Comparison of ENCODE assay signal across 10 cellular contexts in genomic region chr13:27147530-27148170, GRCh38. TPM values are rescaled to one million over a fixed set of nuclear protein-coding genes. Genes with fewer than 3 reads are reported as not detected.
DNase-seq lines count a peak whose midpoint lies in the region; ATAC-seq and TF ChIP-seq lines count a peak whose summit lies in the region.
"Had no signal": no experiment of that assay in that cellular context is flagged by ENCODE, and none has a peak within 500 bp of the region (broad histone marks: within the 10 kb centered on the region; RNA-seq: fewer than 3 reads in every experiment).

No MANE protein-coding gene starts in this region.

- H3K36me3 Mint-ChIP-seq in activated T-helper 2 cell treated with anti-CD3 and anti-CD28 coated beads, Interferon-gamma antibody, Interleukin-2, Interleukin-4, amounts not matched to agents 10 μg/mL and 5 μg/mL and 100 μg/mL, durations not matched to agents 14 hours and 24 hours and 36 hours (ENCODE audit: low read depth): peaks cover 18% of the 10 kb centered on the region

- peaks cover 51% of the 10 kb centered on the region for H3K79me2 ChIP-seq in mesendoderm (ENCODE audit: control insufficient read depth, insufficient read depth, low read length)

- no peak overlapping the region for H3K56ac ChIP-seq in mesendoderm (ENCODE audit: low read length)

- no peak overlapping the region for H2BK15ac ChIP-seq in mesendoderm (replicated peaks; ENCODE audit: low read depth)

- no CpG with 5 or more reads among the region's 8 CpGs for WGBS in mesendoderm (ENCODE audit: extremely low coverage, insufficient coverage, low lambda C conversion rate)

- peak overlapping the region; percentile 26 for H3K4me3 Mint-ChIP-seq in activated T-helper 2 cell treated with anti-CD3 and anti-CD28 coated beads, Interferon-gamma antibody, Interleukin-2, Interleukin-4, amounts not matched to agents 10 μg/mL and 5 μg/mL and 100 μg/mL, durations not matched to agents 14 hours and 24 hours and 36 hours (ENCODE audit: low read depth)

- H3K4me3 ChIP-seq in GM06990 (replicated peaks; ENCODE audit: low read depth, low read length) (no peak overlapping the region; the same call in 1 of the 2 replicates), mesendoderm (ENCODE audit: low read length) (no peak overlapping the region)
- H3K4me3 ChIP-seq: upper lobe of right lung had no signal

- H2AK5ac ChIP-seq in mesendoderm (ENCODE audit: low read length): no peak overlapping the region

- H3K27me3 Mint-ChIP-seq in activated T-helper 2 cell treated with anti-CD3 and anti-CD28 coated beads, Interferon-gamma antibody, Interleukin-2, Interleukin-4, amounts not matched to agents 10 μg/mL and 5 μg/mL and 100 μg/mL, durations not matched to agents 14 hours and 24 hours and 36 hours (ENCODE audit: low read depth): no peaks in the 10 kb centered on the region

- no peak overlapping the region for H2BK5ac ChIP-seq in mesendoderm (ENCODE audit: low read length)

- H3K18ac ChIP-seq in mesendoderm (ENCODE audit: low read length): no peak overlapping the region

- no peak for TF ChIP-seq CTCF in GM06990 (IDR thresholded peaks at IDR 0.05; ENCODE audit: insufficient read depth, low read length, poor library complexity, severe bottlenecking)

- peak; percentile 79 for DNase-seq in GM06990 (ENCODE audit: extremely low read depth, insufficient read length)
- no peak for DNase-seq in activated T-helper 2 cell treated with anti-CD3 and anti-CD28 coated beads, Interferon-gamma antibody, Interleukin-2, Interleukin-4, amounts not matched to agents 10 μg/mL and 5 μg/mL and 100 μg/mL, durations not matched to agents 14 hours and 24 hours and 36 hours (ENCODE audit: low spot score)
- no peak for DNase-seq in NCI-H1092 treated with DMSO at 0.1 percent for 48 hours (lab: John Stamatoyannopoulos, UW)
- no peak for DNase-seq in mesendoderm
- DNase-seq in Ammon's horn (ENCODE audit: low spot score): no peak
- no peak for DNase-seq in EL
- DNase-seq: hypothalamus, upper lobe of right lung had no signal

- H3K9me3 Mint-ChIP-seq in activated T-helper 2 cell treated with anti-CD3 and anti-CD28 coated beads, Interferon-gamma antibody, Interleukin-2, Interleukin-4, amounts not matched to agents 10 μg/mL and 5 μg/mL and 100 μg/mL, durations not matched to agents 14 hours and 24 hours and 36 hours: no peaks in the 10 kb centered on the region

- no peak overlapping the region for H4K8ac ChIP-seq in mesendoderm (ENCODE audit: low read depth, low read length)

- H3K27ac ChIP-seq in mesendoderm (ENCODE audit: low read depth, low read length): no peak overlapping the region
- H3K27ac ChIP-seq: upper lobe of right lung had no signal

- H3K4me2 ChIP-seq in mesendoderm (ENCODE audit: low read length): no peak overlapping the region

- intact Hi-C loops in activated T-helper 2 cell treated with anti-CD3 and anti-CD28 coated beads, Interferon-gamma antibody, Interleukin-2, Interleukin-4, amounts not matched to agents 10 μg/mL and 5 μg/mL and 100 μg/mL, durations not matched to agents 14 hours and 24 hours and 36 hours (cut with micrococcal nuclease): loop anchor here (1.0 to 2.0 kb wide), 2 partner anchors 16 to 23 kb away; partner anchors contain the start of gene USP12

- peaks cover 20% of the 10 kb centered on the region for H3K79me1 ChIP-seq in mesendoderm (ENCODE audit: low read length)

- no peaks in the 10 kb centered on the region for H3K36me3 ChIP-seq in GM06990 (ENCODE audit: control insufficient read depth, insufficient read depth, low read length)
- no peaks in the 10 kb centered on the region for H3K36me3 ChIP-seq in mesendoderm (ENCODE audit: control insufficient read depth, insufficient read depth, low read length)
- H3K36me3 ChIP-seq: upper lobe of right lung had no signal

- H3K4me1 ChIP-seq in mesendoderm (ENCODE audit: control insufficient read depth, low read depth, low read length): no peaks in the 10 kb centered on the region

- no peak overlapping the region for H4K5ac ChIP-seq in mesendoderm (ENCODE audit: low read length)

- H3K27me3 ChIP-seq in GM06990 (replicated peaks; ENCODE audit: control insufficient read depth, insufficient read depth, low read length): no peaks in the 10 kb centered on the region
- H3K27me3 ChIP-seq in mesendoderm (ENCODE audit: insufficient read depth, low read length, poor library complexity): no peaks in the 10 kb centered on the region
- H3K27me3 ChIP-seq: upper lobe of right lung had no signal

- H2BK120ac ChIP-seq in mesendoderm (ENCODE audit: low read depth, low read length): no peak overlapping the region

- ATAC-seq in GM19351 (IDR thresholded peaks at IDR 0.05; ENCODE audit: unreplicated experiment): peak; percentile 75
- peak; percentile 47 for ATAC-seq in HG03060 (IDR thresholded peaks at IDR 0.05; ENCODE audit: low read depth, unreplicated experiment)
- ATAC-seq: upper lobe of right lung had no signal

- H3K4me1 Mint-ChIP-seq in activated T-helper 2 cell treated with anti-CD3 and anti-CD28 coated beads, Interferon-gamma antibody, Interleukin-2, Interleukin-4, amounts not matched to agents 10 μg/mL and 5 μg/mL and 100 μg/mL, durations not matched to agents 14 hours and 24 hours and 36 hours (ENCODE audit: low read depth): peaks cover 52% of the 10 kb centered on the region

- H3K23ac ChIP-seq in mesendoderm (ENCODE audit: low read length): no peak overlapping the region

- no peak overlapping the region for H3K9ac ChIP-seq in mesendoderm (ENCODE audit: low read length)

- H3K4ac ChIP-seq in mesendoderm (ENCODE audit: low read depth, low read length): no peak overlapping the region

- H3K27ac Mint-ChIP-seq in activated T-helper 2 cell treated with anti-CD3 and anti-CD28 coated beads, Interferon-gamma antibody, Interleukin-2, Interleukin-4, amounts not matched to agents 10 μg/mL and 5 μg/mL and 100 μg/mL, durations not matched to agents 14 hours and 24 hours and 36 hours: peak overlapping the region; percentile 93

RNA-seq across cellular contexts. Expression of gene USP12, which starts 24.0 kb away (rescaled TPM):
- 40.8 and 45.1 TPM in 2 replicates for total RNA-seq in activated T-helper 2 cell treated with anti-CD3 and anti-CD28 coated beads, Interferon-gamma antibody, Interleukin-2, Interleukin-4, amounts not matched to agents 10 μg/mL and 5 μg/mL and 100 μg/mL, durations not matched to agents 14 hours and 24 hours and 36 hours
- polyA plus RNA-seq in mesendoderm (2013, experiment 1 of 2): 18.1 TPM
- polyA plus RNA-seq in mesendoderm (2013, experiment 2 of 2): 18.5 TPM
